ENCODE assay signal across 8 cellular contexts in genomic region chr11:43941257-43941879, GRCh38. TPM values are rescaled to one million over a fixed set of nuclear protein-coding genes. Genes with fewer than 3 reads are reported as not detected.
DNase-seq lines count a peak whose midpoint lies in the region; ATAC-seq lines count a peak whose summit lies in the region.

No MANE protein-coding gene starts in this region.

- peak overlapping the region; percentile 75 for H3K27ac ChIP-seq in rectal smooth muscle tissue (ENCODE audit: low read depth, low read length)

- DNase-seq in NCI-H69 (lab: John Stamatoyannopoulos, UW) (peak; percentile 80), SHP77 (lab: John Stamatoyannopoulos, UW) (no peak), NCI-H1417 treated with DMSO at 0.1 percent for 48 hours (lab: John Stamatoyannopoulos, UW) (no peak), MG63 (no peak)

- H3K4me1 ChIP-seq in ES-I3 (ENCODE audit: insufficient read depth, low read length), result no peaks in the 10 kb centered on the region; the same call in 1 of the 2 replicates
- H3K4me1 ChIP-seq in endocrine pancreas (ENCODE audit: control insufficient read depth, insufficient read depth, low read length), result no peaks in the 10 kb centered on the region
- H3K4me1 ChIP-seq in rectal smooth muscle tissue (ENCODE audit: control insufficient read depth, insufficient read depth, low read length), result no peaks in the 10 kb centered on the region

- H3K9me3 ChIP-seq in ES-I3 (ENCODE audit: control insufficient read depth, insufficient read depth, low read length) (no peaks in the 10 kb centered on the region), endocrine pancreas (ENCODE audit: control insufficient read depth, low read length) (no peaks in the 10 kb centered on the region), MG63 (no peaks in the 10 kb centered on the region)

- H3K4me3 ChIP-seq in endocrine pancreas (ENCODE audit: control insufficient read depth, insufficient read depth, low read length), result no peak overlapping the region
- H3K4me3 ChIP-seq in rectal smooth muscle tissue (ENCODE audit: low read length), result peak overlapping the region; percentile 37
- no peak overlapping the region for H3K4me3 ChIP-seq in MG63

- no peaks in the 10 kb centered on the region for H3K36me3 ChIP-seq in ES-I3 (ENCODE audit: insufficient read depth, low read length)
- no peaks in the 10 kb centered on the region for H3K36me3 ChIP-seq in endocrine pancreas (ENCODE audit: control insufficient read depth, insufficient read depth, low read length)
- no peaks in the 10 kb centered on the region for H3K36me3 ChIP-seq in rectal smooth muscle tissue (ENCODE audit: control insufficient read depth, insufficient read depth, low read length)
- no peaks in the 10 kb centered on the region for H3K36me3 ChIP-seq in MG63

- ATAC-seq in GM18868 (IDR thresholded peaks at IDR 0.05; ENCODE audit: unreplicated experiment), result no peak

- H3K9ac ChIP-seq in ES-I3 (ENCODE audit: low read depth, low read length), result peak overlapping the region; percentile 53; the same call in 1 of the 2 replicates
- H3K9ac ChIP-seq in endocrine pancreas (ENCODE audit: control insufficient read depth, insufficient read depth, low read length), result peak overlapping the region; percentile 39
- H3K9ac ChIP-seq in rectal smooth muscle tissue (ENCODE audit: low read length), result no peak overlapping the region

- H3K27me3 ChIP-seq in endocrine pancreas (ENCODE audit: control insufficient read depth, insufficient read depth, low read length), result no peaks in the 10 kb centered on the region
- H3K27me3 ChIP-seq in rectal smooth muscle tissue (ENCODE audit: control insufficient read depth, insufficient read depth, low read length), result peaks cover 15% of the 10 kb centered on the region
- peaks cover 36% of the 10 kb centered on the region for H3K27me3 ChIP-seq in MG63

RNA-seq across cellular contexts. Expression of gene C11orf96, which starts 1.1 kb away (rescaled TPM):
- total RNA-seq in MG63 (2014; rRNA removed; shearing (Covaris generic); ENCODE audit: low replicate concordance), result 0.54 and 0.86 TPM in 2 replicates
